8 cellular contexts compared by ENCODE assay signal in the genomic region with DNA sequence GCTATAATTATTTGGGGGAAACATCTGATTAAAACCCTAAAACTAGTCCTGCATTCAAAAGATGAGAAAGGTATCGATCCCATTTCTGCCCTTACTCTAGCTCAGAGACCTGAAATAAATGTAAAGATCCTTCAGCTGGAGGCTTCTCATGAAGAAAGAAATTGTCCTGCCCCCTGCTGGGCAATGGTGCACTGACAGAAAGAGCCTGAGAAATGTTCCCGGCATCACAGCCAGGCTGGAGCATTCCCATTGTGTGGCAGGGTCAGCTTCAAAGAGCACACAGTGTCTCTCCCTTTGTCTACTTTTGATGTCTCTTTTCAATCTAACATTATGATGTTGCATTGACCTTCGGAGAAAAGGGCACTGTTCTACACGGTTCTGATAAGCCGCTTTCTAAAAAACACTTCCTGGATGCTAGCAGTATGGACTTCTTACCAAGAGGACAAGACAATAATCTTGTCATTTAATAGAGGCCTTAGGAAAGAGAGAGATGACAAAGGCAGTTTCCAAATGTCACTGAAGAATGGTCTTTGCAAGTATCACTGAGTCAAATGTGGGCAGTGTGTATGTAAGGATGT.
A peak's percentile ranks its signal among the peaks of the same experiment; 100 is the strongest.
DNase-seq lines count a peak whose midpoint lies in the region; ATAC-seq and TF ChIP-seq lines count a peak whose summit lies in the region.

No MANE protein-coding gene starts in this region.

- H3K27ac ChIP-seq in Panc1 (ENCODE audit: low read length) (no peak overlapping the region), fibroblast of lung (ENCODE audit: insufficient read depth, low read length) (no peak overlapping the region)

- H4K20me1 ChIP-seq in fibroblast of lung (ENCODE audit: control insufficient read depth, extremely low read depth, insufficient read depth, low read length), result no peaks in the 10 kb centered on the region

- no TSS peak for BruUV-seq in Panc1 (replicated peaks; lab: Mats Ljungman, UMichigan)

- no peaks in the 10 kb centered on the region for H3K79me2 ChIP-seq in fibroblast of lung (ENCODE audit: control insufficient read depth, insufficient read depth, low read length)

- CTCF ChIA-PET in Panc1 (lab: Charles Lee), result no interaction called here

- no peak overlapping the region for H2AFZ ChIP-seq in fibroblast of lung (ENCODE audit: low read length)

- H3K9ac ChIP-seq in fibroblast of lung (ENCODE audit: insufficient read depth, low read length), result no peak overlapping the region

- H3K9me3 ChIP-seq in Panc1 (ENCODE audit: control insufficient read depth, insufficient read depth, low read depth, low read length), result no peaks in the 10 kb centered on the region
- H3K9me3 ChIP-seq in fibroblast of lung (ENCODE audit: control insufficient read depth, insufficient read depth, low read depth, low read length), result no peaks in the 10 kb centered on the region

- H3K36me3 ChIP-seq in Panc1 (ENCODE audit: control insufficient read depth, insufficient read depth, low read length) (no peaks in the 10 kb centered on the region), fibroblast of lung (ENCODE audit: control insufficient read depth, insufficient read depth, low read length) (no peaks in the 10 kb centered on the region)

- H3K27ac Mint-ChIP-seq in neural crest cell (ENCODE audit: unreplicated experiment), result peak overlapping the region; percentile 86

- intact Hi-C loops in Panc1 (cut with micrococcal nuclease; ENCODE audit: unreplicated experiment), result no loop called here

- H3K27me3 Mint-ChIP-seq in neural crest cell (ENCODE audit: low read depth), result no peaks in the 10 kb centered on the region

- H3K4me1 Mint-ChIP-seq in neural crest cell, result peaks cover 33% of the 10 kb centered on the region

- DNase-seq in Caki2 (ENCODE audit: low read depth), result peak; percentile 4
- no peak for DNase-seq in Panc1 (ENCODE audit: low read depth, low spot score)
- peak; percentile 13 to 48 for DNase-seq in fibroblast of lung (ENCODE audit: low read depth in 2 of 2)
- DNase-seq in neural crest cell (ENCODE audit: low read depth, low spot score), result peak; percentile 80
- no peak for DNase-seq in activated CD8-positive, alpha-beta memory T cell treated with anti-CD3 and anti-CD28 coated beads, Interleukin-2, amount 50 U/mL, for 48 hours

- H3K4me3 Mint-ChIP-seq in neural crest cell, result no peak overlapping the region

- peak; percentile 85 for ATAC-seq in GM21360 (IDR thresholded peaks at IDR 0.05; ENCODE audit: unreplicated experiment)
- peak; percentile 74 for ATAC-seq in Panc1
- ATAC-seq in HG03460 (IDR thresholded peaks at IDR 0.05; ENCODE audit: unreplicated experiment), result no peak
- ATAC-seq in GM18858 (IDR thresholded peaks at IDR 0.05; ENCODE audit: unreplicated experiment), result no peak

- H3K27me3 ChIP-seq in Panc1 (ENCODE audit: control insufficient read depth, insufficient read depth, low read length) (no peaks in the 10 kb centered on the region), fibroblast of lung (ENCODE audit: control insufficient read depth, insufficient read depth, low read length) (no peaks in the 10 kb centered on the region)

- H3K9me3 Mint-ChIP-seq in neural crest cell, result no peaks in the 10 kb centered on the region

- no peak overlapping the region for H3K4me2 ChIP-seq in fibroblast of lung (ENCODE audit: extremely low read depth, insufficient read depth, low read length)

- TF ChIP-seq CTCF in Panc1 (IDR thresholded peaks at IDR 0.05) (peak; percentile 78), fibroblast of lung (conservative IDR thresholded peaks at IDR 0.05 in 1 of 2, IDR thresholded peaks at IDR 0.05 in 1 of 2; ENCODE audit: low read depth in 1 of 2, low read length in 2 of 2) (peak; percentile 67 to 86), neural crest cell (conservative IDR thresholded peaks at IDR 0.05) (peak; percentile 78)

- H3K36me3 Mint-ChIP-seq in neural crest cell (ENCODE audit: low read depth), result no peaks in the 10 kb centered on the region

- H3K4me1 ChIP-seq in Panc1 (ENCODE audit: control insufficient read depth, insufficient read depth, low read length) (no peaks in the 10 kb centered on the region), fibroblast of lung (ENCODE audit: control insufficient read depth, extremely low read depth, insufficient read depth, low read length) (no peaks in the 10 kb centered on the region)

- in situ Hi-C loops in Caki2 (cut with HindIII; ENCODE audit: low pct_unique_long_range_greater_than_20kb, low sequenced_read_pairs), result no loop called here
- in situ Hi-C loops in Panc1 (cut with HindIII; ENCODE audit: low pct_unique_long_range_greater_than_20kb, low sequenced_read_pairs), result no loop called here

- H3K4me3 ChIP-seq in Panc1 (ENCODE audit: low read depth in 2 of 2, low read length in 2 of 2) (no peak overlapping the region), fibroblast of lung (replicated peaks in 1 of 4; ENCODE audit: control extremely low read depth in 1 of 4, insufficient read depth in 1 of 4, low read depth in 3 of 4, low read length in 4 of 4) (no peak overlapping the region)

- POLR2A ChIA-PET in Panc1 (lab: Charles Lee), result no interaction called here

Comparison
In these comparisons a context has a peak if more than half of its experiments do, and no peak if none do; other contexts are left out.
1. DNase-seq: peak in Caki2 (single experiment), fibroblast of lung (2 of 2) and neural crest cell (single experiment); none in Panc1 (single experiment) and activated CD8-positive, alpha-beta memory T cell treated with anti-CD3 and anti-CD28 coated beads, Interleukin-2, amount 50 U/mL, for 48 hours (single experiment).
2. ATAC-seq: peak in GM21360 (single experiment) and Panc1 (single experiment); none in HG03460 (single experiment) and GM18858 (single experiment).
3. Peak in every context shown above with its lines, with median percentiles within 50 percentile points of each other: CTCF ChIP-seq.